Comparison of ENCODE assay signal across 24 cellular contexts in genomic region chr9:100101608-100102007, GRCh38. TPM values are rescaled to one million over a fixed set of nuclear protein-coding genes. Genes with fewer than 3 reads are reported as not detected.
A peak's percentile ranks its signal among the peaks of the same experiment; 100 is the strongest.
DNase-seq lines count a peak whose midpoint lies in the region; ATAC-seq, FAIRE-seq and TF ChIP-seq lines count a peak whose summit lies in the region.
"Had no signal": no experiment of that assay in that cellular context is flagged by ENCODE, and none has a peak within 500 bp of the region (broad histone marks: within the 10 kb centered on the region; RNA-seq: fewer than 3 reads in every experiment).

No MANE protein-coding gene starts in this region.

- peaks cover 36% of the 10 kb centered on the region for H3K79me2 ChIP-seq in K562 (ENCODE audit: control insufficient read depth, insufficient read depth, low read length)

- TF ChIP-seq CTCF in Panc1 (IDR thresholded peaks at IDR 0.05), result no peak
- no peak for TF ChIP-seq CTCF in K562 (IDR thresholded peaks at IDR 0.05 in 2 of 3, conservative IDR thresholded peaks at IDR 0.05 in 1 of 3; ENCODE audit: insufficient read depth in 2 of 3, low read depth in 1 of 3, low read length in 3 of 3)

- FAIRE-seq in K562 (lab: Jason Lieb, UNC), result peak; percentile 65
- FAIRE-seq: D721Med, GM12891, H1 had no signal

- H2AFZ ChIP-seq in K562 (ENCODE audit: low read depth, low read length), result no peak overlapping the region

- in situ Hi-C loops in Panc1 (cut with HindIII; ENCODE audit: low pct_unique_long_range_greater_than_20kb, low sequenced_read_pairs), result no loop called here
- in situ Hi-C loops in K562 (cut with MboI), result no loop called here

- H3K36me3 ChIP-seq in Panc1 (ENCODE audit: control insufficient read depth, insufficient read depth, low read length) (no peaks in the 10 kb centered on the region), K562 (ENCODE audit: control insufficient read depth, insufficient read depth, low read length) (peaks cover 27% of the 10 kb centered on the region; the same call in 2 of the 3 replicates)

- TF ChIP-seq EP300 in K562 (IDR thresholded peaks at IDR 0.05; ENCODE audit: low read length), result peak; percentile 62

- H3K9ac ChIP-seq in K562 (ENCODE audit: insufficient read depth in 1 of 2, low read depth in 2 of 2, low read length in 2 of 2), result no peak overlapping the region
- H3K9ac ChIP-seq: SK-N-SH had no signal

- H4K20me1 ChIP-seq in K562 (replicated peaks; ENCODE audit: control insufficient read depth, insufficient read depth, low read length), result peaks cover 9% of the 10 kb centered on the region; the same call in 1 of the 2 replicates

- TF ChIP-seq RAD21 in K562 (CRISPR knock-in tag; conservative IDR thresholded peaks at IDR 0.05 in 1 of 2, IDR thresholded peaks at IDR 0.05 in 1 of 2), result no peak

- H3K27ac ChIP-seq in Panc1 (ENCODE audit: low read length) (no peak overlapping the region), K562 (ENCODE audit: extremely low read depth, low read depth, low read length) (no peak overlapping the region)

- CTCF ChIA-PET in Panc1 (lab: Charles Lee), result no interaction called here
- CTCF ChIA-PET in K562 (lab: Yijun Ruan, JAX; ENCODE audit: low intra/inter-chr PET ratio), result no interaction called here

- H3K9me1 ChIP-seq in K562 (ENCODE audit: control insufficient read depth, insufficient read depth, low read length), result no peaks in the 10 kb centered on the region

- TF ChIP-seq POLR2A in K562 (conservative IDR thresholded peaks at IDR 0.05), result no peak

- H3K4me1 ChIP-seq in Panc1 (ENCODE audit: control insufficient read depth, insufficient read depth, low read length) (peaks cover 7% of the 10 kb centered on the region; the same call in 1 of the 2 replicates), K562 (replicated peaks in 1 of 2; ENCODE audit: control insufficient read depth in 2 of 2, insufficient read depth in 2 of 2, low read length in 2 of 2) (peaks cover 0 to 10% of the 10 kb centered on the region in 2 experiments; a peak in 2 of 5 replicates)
- H3K4me1 ChIP-seq: BE2C had no signal

- ATAC-seq in Panc1 (no peak), K562 (no peak), HG02885 (IDR thresholded peaks at IDR 0.05; ENCODE audit: poor library complexity, unreplicated experiment) (no peak)

- H3K4me3 ChIP-seq in Panc1 (ENCODE audit: low read depth in 2 of 2, low read length in 2 of 2) (no peak overlapping the region), K562 (no peak overlapping the region)

- intact Hi-C loops in Panc1 (cut with micrococcal nuclease; ENCODE audit: unreplicated experiment), result no loop called here
- intact Hi-C loops in K562 (cut with micrococcal nuclease), result no loop called here

- no peak overlapping the region for H3K4me2 ChIP-seq in K562 (ENCODE audit: insufficient read depth, low read length)
- H3K4me2 ChIP-seq: SK-N-SH had no signal

- 9% methylated on average over 6 of the region's 6 CpGs for WGBS in K562 (ENCODE audit: insufficient coverage, low coverage, missing lambda C conversion rate)

- TSS peak; percentile 60 for BruUV-seq in Panc1 (replicated peaks; lab: Mats Ljungman, UMichigan)
- no TSS peak for BruUV-seq in K562 (replicated peaks; lab: Mats Ljungman, UMichigan)

- H3K27me3 ChIP-seq in Panc1 (ENCODE audit: control insufficient read depth, insufficient read depth, low read length) (no peaks in the 10 kb centered on the region), K562 (ENCODE audit: control insufficient read depth in 2 of 2, insufficient read depth in 2 of 2, low read length in 2 of 2) (no peaks in the 10 kb centered on the region)
- H3K27me3 ChIP-seq: BE2C had no signal

- POLR2A ChIA-PET in Panc1 (lab: Charles Lee) (interaction anchor here (0.6 kb wide), 1 partner anchor 1697 kb away, joined by 4 read pairs; no protein-coding TSS in a partner anchor), K562 (lab: Yijun Ruan, JAX) (no interaction called here)

- H3K9me3 ChIP-seq in Panc1 (ENCODE audit: control insufficient read depth, insufficient read depth, low read depth, low read length) (no peaks in the 10 kb centered on the region), K562 (replicated peaks; ENCODE audit: control insufficient read depth, insufficient read depth, low read depth, low read length) (no peaks in the 10 kb centered on the region)
- H3K9me3 ChIP-seq: BE2C, SK-N-SH had no signal

- peak; percentile 3 to 27 for DNase-seq in NCI-H524 (lab: John Stamatoyannopoulos, UW)
- DNase-seq in NCI-H524 treated with DMSO at 0.1 percent for 48 hours (lab: John Stamatoyannopoulos, UW), result no peak
- DNase-seq in Panc1 (ENCODE audit: low read depth, low spot score), result no peak
- DNase-seq in K562 (ENCODE audit: extremely low read depth in 1 of 4, low spot score in 3 of 4), result peak; percentile 24 to 67 (median 34)
- no peak for DNase-seq in stimulated activated naive CD4-positive, alpha-beta T cell treated with Interleukin-2 at 50 U/mL for 16 hours (lab: John Stamatoyannopoulos, UW)
- DNase-seq in NCI-H510A treated with DMSO at 0.1 percent for 48 hours (lab: John Stamatoyannopoulos, UW), result no peak
- DNase-seq: 8988T, ACHN, BE2C, HCEC 1CT, KBM-7, MV-4-11, NCI-H1105, NCI-H1436 treated with DMSO at 0.1 percent for 48 hours, NCI-H187 treated with DMSO at 0.1 percent for 48 hours, NCI-H2171 treated with DMSO at 0.1 percent for 48 hours, NCI-H345, NCI-H526, SK-N-SH, SW 1271 had no signal

TF ChIP-seq in K562, 482 proteins besides CTCF, POLR2A, EP300 and RAD21 (continues in another document):
- no peak for TF ChIP-seq MYBL2 (IDR thresholded peaks at IDR 0.05; ENCODE audit: low read depth)
- no peak for TF ChIP-seq MYBL2 (CRISPR knock-in tag; IDR thresholded peaks at IDR 0.05; ENCODE audit: borderline replicate concordance)
- TF ChIP-seq MNT (conservative IDR thresholded peaks at IDR 0.05), result peak in 1 of 2 experiments; percentile 34; a peak in 1 of 4 replicates
- TF ChIP-seq MTA2 (IDR thresholded peaks at IDR 0.05; ENCODE audit: low read depth), result peak; percentile 76
- TF ChIP-seq RFX5 (IDR thresholded peaks at IDR 0.05; ENCODE audit: low read depth, low read length), result no peak
- 0 out of 4 replicates have a peak, but pooled peaks of 1 of the 2 experiments have one; percentile 30 for TF ChIP-seq TBL1XR1 (IDR thresholded peaks at IDR 0.05; ENCODE audit: low read length in 2 of 2)
- peak; percentile 41 for TF ChIP-seq CCNT2 (IDR thresholded peaks at IDR 0.05; ENCODE audit: borderline replicate concordance, extremely low read depth, insufficient read length, low read depth, low read length)
- TF ChIP-seq SPI1 (IDR thresholded peaks at IDR 0.05; ENCODE audit: borderline replicate concordance, low read depth, low read length), result no peak

RNA-seq across cellular contexts. Expression of gene INVS, which starts 2.6 kb away (rescaled TPM):
- 8.2 TPM for total RNA-seq in Panc1 (2021; ENCODE audit: unreplicated experiment)
- 6.6 TPM for polyA plus RNA-seq in Panc1 (2012; ENCODE audit: insufficient read length)
- total RNA-seq in K562 (2011; cell fraction: chromatin; rRNA removed; ENCODE audit: low replicate concordance), result 61.9 and 123 TPM in 2 replicates
- total RNA-seq in K562 (2011; cell fraction: nucleolus; rRNA removed), result 31.5 and 34.7 TPM in 2 replicates
- total RNA-seq in K562 (2011; cell fraction: nucleoplasm; rRNA removed), result 62.6 and 89.5 TPM in 2 replicates
- 9.2 and 10.9 TPM in 2 replicates for total RNA-seq in K562 (2014; rRNA removed)
- 12.5 and 12.7 TPM in 2 replicates for total RNA-seq in K562 (2014; rRNA removed; fragmentation: Illumina TruSeq; extraction: Trizol)
- total RNA-seq in K562 (2015; rRNA removed; fragmentation: Illumina TruSeq; extraction: Trizol), result 11.2 and 12.9 TPM in 2 replicates
- total RNA-seq in K562 (2021), result 9.0 and 10.1 TPM in 2 replicates
- polyA plus RNA-seq in K562 (2011; rRNA removed), result 17.9 and 18.5 TPM in 2 replicates
- polyA plus RNA-seq in K562 (2011; cell fraction: cytosol; rRNA removed), result 5.7 and 8.4 TPM in 2 replicates
- 42.8 and 47.5 TPM in 2 replicates for polyA plus RNA-seq in K562 (2011; cell fraction: nucleus; rRNA removed)
- polyA plus RNA-seq in K562 (2012), result 7.0 and 8.8 TPM in 2 replicates
- polyA plus RNA-seq in K562 (2014; fragmentation: Illumina TruSeq; extraction: Trizol), result 8.2 and 10.0 TPM in 2 replicates
- under 1 TPM; 0.77 to 0.91 TPM for polyA plus RNA-seq in K562 (2014; fragmentation: Nextera tagmentation; extraction: Ambion mirVana)
- 9.6 and 10.2 TPM in 2 replicates for polyA plus RNA-seq in K562 (2014; rRNA removed)
- 46.9 and 55.3 TPM in 2 replicates for polyA minus RNA-seq in K562 (2011; rRNA and poly(A)+ RNA removed)
- polyA minus RNA-seq in K562 (2011; cell fraction: cytosol; rRNA and poly(A)+ RNA removed), result 8.7 and 13.2 TPM in 2 replicates
- polyA minus RNA-seq in K562 (2011; cell fraction: nucleus; rRNA and poly(A)+ RNA removed), result 32.9 and 60.0 TPM in 2 replicates

RNA-seq across cellular contexts. Expression of gene ERP44, which starts 2.8 kb away (rescaled TPM):
- total RNA-seq in Panc1 (2021; ENCODE audit: unreplicated experiment) (10.1 TPM), K562 (2014; rRNA removed) (9.2 and 11.4 TPM in 2 replicates), K562 (2014; rRNA removed; fragmentation: Illumina TruSeq; extraction: Trizol) (18.4 and 19.0 TPM in 2 replicates), K562 (2015; rRNA removed; fragmentation: Illumina TruSeq; extraction: Trizol) (21.8 and 22.6 TPM in 2 replicates), K562 (2021) (14.8 and 16.0 TPM in 2 replicates)
- 9.5 TPM for polyA plus RNA-seq in Panc1 (2012; ENCODE audit: insufficient read length)
- total RNA-seq in K562 (2011; cell fraction: chromatin; rRNA removed; ENCODE audit: low replicate concordance), result 13.0 and 31.7 TPM in 2 replicates
- 15.8 and 16.5 TPM in 2 replicates for total RNA-seq in K562 (2011; cell fraction: nucleolus; rRNA removed)
- 28.2 and 28.9 TPM in 2 replicates for total RNA-seq in K562 (2011; cell fraction: nucleoplasm; rRNA removed)
- polyA plus RNA-seq in K562 (2011; rRNA removed) (13.6 and 15.9 TPM in 2 replicates), K562 (2014; fragmentation: Illumina TruSeq; extraction: Trizol) (19.7 and 23.4 TPM in 2 replicates), K562 (2014; fragmentation: Nextera tagmentation; extraction: Ambion mirVana) (10 to 100 TPM; 10.8 to 11.2 TPM), K562 (2014; rRNA removed) (13.0 and 13.1 TPM in 2 replicates)
- polyA plus RNA-seq in K562 (2011; cell fraction: cytosol; rRNA removed), result 4.4 and 8.7 TPM in 2 replicates
- polyA plus RNA-seq in K562 (2011; cell fraction: nucleus; rRNA removed), result 6.9 and 12.3 TPM in 2 replicates
- polyA plus RNA-seq in K562 (2012), result 17.1 and 24.6 TPM in 2 replicates
- 10.9 and 16.5 TPM in 2 replicates for polyA minus RNA-seq in K562 (2011; rRNA and poly(A)+ RNA removed)
- polyA minus RNA-seq in K562 (2011; cell fraction: cytosol; rRNA and poly(A)+ RNA removed), result 9.2 and 9.9 TPM in 2 replicates
- 10.1 and 20.0 TPM in 2 replicates for polyA minus RNA-seq in K562 (2011; cell fraction: nucleus; rRNA and poly(A)+ RNA removed)

Comparison
In these comparisons a context has a peak if more than half of its experiments do, and no peak if none do; other contexts are left out.
1. DNase-seq: peak in NCI-H524 (2 of 2) and K562 (4 of 4); none in NCI-H524 treated with DMSO at 0.1 percent for 48 hours (single experiment), Panc1 (single experiment), stimulated activated naive CD4-positive, alpha-beta T cell treated with Interleukin-2 at 50 U/mL for 16 hours (single experiment) and NCI-H510A treated with DMSO at 0.1 percent for 48 hours (single experiment).